9 cellular contexts compared by ENCODE assay signal in genomic region chr18:75244336-75244735, GRCh38. TPM values are rescaled to one million over a fixed set of nuclear protein-coding genes. Genes with fewer than 3 reads are reported as not detected.
DNase-seq lines count a peak whose midpoint lies in the region; ATAC-seq and TF ChIP-seq lines count a peak whose summit lies in the region.
"Had no signal": no experiment of that assay in that cellular context is flagged by ENCODE, and none has a peak within 500 bp of the region (broad histone marks: within the 10 kb centered on the region; RNA-seq: fewer than 3 reads in every experiment).

No MANE protein-coding gene starts in this region.

- DNase-seq in activated CD8-positive, alpha-beta memory T cell treated with anti-CD3 and anti-CD28 coated beads for 24 hours, result peak; percentile 55
- DNase-seq in activated CD8-positive, alpha-beta memory T cell treated with anti-CD3 and anti-CD28 coated beads, Interleukin-2, amount 50 U/mL, for 4 hours, result no peak
- DNase-seq in RKO (ENCODE audit: low spot score) (peak; percentile 4), esophagus squamous epithelium (lab: John Stamatoyannopoulos, UW) (no peak), sigmoid colon (no peak), activated gamma-delta T cell (lab: John Stamatoyannopoulos, UW) (no peak)
- peak; percentile 37 for DNase-seq in stimulated activated CD8-positive, alpha-beta memory T cell treated with anti-CD3 and anti-CD28 coated beads, Interleukin-4, amount 100 ng/mL, for 48 hours
- DNase-seq: AML-193 had no signal

- no peak for TF ChIP-seq POLR2A in esophagus squamous epithelium (IDR thresholded peaks at IDR 0.05)
- no peak for TF ChIP-seq POLR2A in sigmoid colon (IDR thresholded peaks at IDR 0.05)

- H3K36me3 ChIP-seq in esophagus squamous epithelium, result no peaks in the 10 kb centered on the region
- no peaks in the 10 kb centered on the region for H3K36me3 ChIP-seq in sigmoid colon

- H3K27me3 ChIP-seq in esophagus squamous epithelium (no peaks in the 10 kb centered on the region), sigmoid colon (no peaks in the 10 kb centered on the region)

- H3K4me3 ChIP-seq in esophagus squamous epithelium (no peak overlapping the region), sigmoid colon (no peak overlapping the region)

- TF ChIP-seq CTCF in esophagus squamous epithelium (IDR thresholded peaks at IDR 0.05), result peak in 5 of 6 experiments; percentile 6 to 51 (median 31)
- TF ChIP-seq CTCF in sigmoid colon (IDR thresholded peaks at IDR 0.05), result no peak

- H3K9me3 ChIP-seq in esophagus squamous epithelium (no peaks in the 10 kb centered on the region), sigmoid colon (no peaks in the 10 kb centered on the region)

- ATAC-seq in GM21717 (IDR thresholded peaks at IDR 0.05; ENCODE audit: unreplicated experiment), result no peak

- no peak overlapping the region for H3K27ac ChIP-seq in esophagus squamous epithelium
- peak overlapping the region in 2 of 4 donors; percentile 10 to 38 for H3K27ac ChIP-seq in sigmoid colon

- no peak for TF ChIP-seq EP300 in sigmoid colon (IDR thresholded peaks at IDR 0.05)

- intact Hi-C loops in esophagus squamous epithelium (cut with DNase I) (no loop called here), sigmoid colon (cut with DNase I) (no loop called here)

- peaks cover 15 to 51% (median 19%) of the 10 kb centered on the region in 3 donors for H3K4me1 ChIP-seq in esophagus squamous epithelium
- H3K4me1 ChIP-seq in sigmoid colon, result peaks cover 0 to 61% (median 36%) of the 10 kb centered on the region in 4 donors

- 57 to 59% methylated on average over 9 to 10 of the region's 11 CpGs for WGBS in esophagus squamous epithelium, 2 donors
- WGBS in sigmoid colon, 2 donors, result 79 to 94% methylated on average over 11 of the region's 11 CpGs

RNA-seq across cellular contexts. Expression of gene TSHZ1, which starts 33.7 kb away (rescaled TPM):
- 10 to 100 TPM in 3 of 4 donors, 1 to 10 TPM in 1; 5.4 to 20.2 (median 13.7) TPM for total RNA-seq in esophagus squamous epithelium
- 10 to 100 TPM; 23.0 to 29.4 (median 27.9) TPM for total RNA-seq in sigmoid colon
- 1 to 10 TPM; 7.8 to 9.8 (median 8.8) TPM for polyA plus RNA-seq in sigmoid colon

RNA-seq across cellular contexts. Expression of gene PTGR3, which starts 35.4 kb away (rescaled TPM):
- total RNA-seq in esophagus squamous epithelium (10 to 100 TPM; 12.2 to 25.2 (median 16.7) TPM), sigmoid colon (10 to 100 TPM; 24.3 to 33.8 (median 25.4) TPM)
- 10 to 100 TPM; 22.7 to 31.8 (median 29.4) TPM for polyA plus RNA-seq in sigmoid colon

Comparison
In these comparisons a context has a peak if more than half of its experiments do, and no peak if none do; other contexts are left out.
1. DNase-seq: peak in activated CD8-positive, alpha-beta memory T cell treated with anti-CD3 and anti-CD28 coated beads for 24 hours (single experiment), RKO (single experiment) and stimulated activated CD8-positive, alpha-beta memory T cell treated with anti-CD3 and anti-CD28 coated beads, Interleukin-4, amount 100 ng/mL, for 48 hours (single experiment); none in activated CD8-positive, alpha-beta memory T cell treated with anti-CD3 and anti-CD28 coated beads, Interleukin-2, amount 50 U/mL, for 4 hours (single experiment), esophagus squamous epithelium (single experiment), sigmoid colon (single experiment) and activated gamma-delta T cell (single experiment).
2. CTCF ChIP-seq: peak in esophagus squamous epithelium (5 of 6); none in sigmoid colon (0 of 4).